In genomic region chr20:33061626-33062025, GRCh38 we compare ENCODE assay signal across 1 cellular context.
TF ChIP-seq lines count a peak whose summit lies in the region.

No MANE protein-coding gene starts in this region.

TF ChIP-seq in H1, 55 proteins besides CTCF, POLR2A, EP300 and RAD21:
- TF ChIP-seq USF2 (IDR thresholded peaks at IDR 0.05; ENCODE audit: low read length) (no peak), CHD1 (IDR thresholded peaks at IDR 0.05; ENCODE audit: low read depth, low read length) (no peak), HDAC6 (IDR thresholded peaks at IDR 0.05; ENCODE audit: low read depth, low read length) (no peak), CBX5 (IDR thresholded peaks at IDR 0.05; ENCODE audit: low read depth, low read length) (no peak), CREB1 (IDR thresholded peaks at IDR 0.05) (no peak), RNF2 (IDR thresholded peaks at IDR 0.05; ENCODE audit: borderline replicate concordance, low read depth, low read length, missing control alignments, poor library complexity, severe bottlenecking) (no peak), POLR2AphosphoS5 (IDR thresholded peaks at IDR 0.05; ENCODE audit: low read depth, low read length) (no peak), YY1 (IDR thresholded peaks at IDR 0.05; ENCODE audit: low read depth, low read length) (no peak), RBBP5 (IDR thresholded peaks at IDR 0.05; ENCODE audit: borderline replicate concordance, low read depth, low read length) (no peak), SP4 (IDR thresholded peaks at IDR 0.05; ENCODE audit: low read length) (no peak), SIRT6 (IDR thresholded peaks at IDR 0.05; ENCODE audit: low read length) (no peak), CEBPB (IDR thresholded peaks at IDR 0.05; ENCODE audit: low read depth, low read length) (no peak)
